Comparison of ENCODE assay signal across 16 cellular contexts in the genomic region with DNA sequence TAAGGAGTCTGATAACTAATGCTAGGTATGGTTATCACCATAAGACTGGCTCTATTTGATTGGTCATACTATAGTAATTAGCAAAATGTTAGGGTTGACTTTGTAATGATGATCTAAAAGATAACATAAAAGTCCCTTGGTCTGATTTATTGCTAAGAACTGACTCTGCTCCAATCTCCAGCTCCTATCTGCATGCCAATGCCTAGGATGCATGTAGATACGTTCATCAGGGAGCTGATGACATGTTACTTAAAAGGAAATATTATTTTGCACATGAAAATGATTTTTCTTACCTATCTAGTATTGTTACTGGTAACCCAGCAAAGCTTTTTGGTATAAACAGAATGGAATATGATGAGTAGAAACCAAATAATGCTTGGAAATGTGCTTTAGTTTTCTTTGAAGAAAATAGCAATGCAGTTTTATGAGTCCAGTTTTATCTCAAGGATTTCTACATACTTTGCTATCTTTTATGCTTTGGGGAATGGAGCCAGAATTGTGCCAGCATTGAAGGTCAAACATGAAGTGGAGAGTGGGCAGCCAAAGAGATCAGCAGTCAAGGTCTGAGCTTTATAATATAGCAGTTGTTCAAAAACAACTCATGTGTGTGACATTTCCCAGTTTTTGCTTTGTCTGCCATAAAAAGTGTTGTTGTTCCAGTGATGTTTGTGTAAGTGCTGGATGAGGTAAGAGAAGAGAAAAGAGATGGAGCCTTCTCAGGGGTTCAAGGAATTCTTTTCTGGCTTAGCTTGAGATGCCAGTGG.
"Had no signal": no experiment of that assay in that cellular context is flagged by ENCODE, and none has a peak within 500 bp of the region (broad histone marks: within the 10 kb centered on the region; RNA-seq: fewer than 3 reads in every experiment).

No MANE protein-coding gene starts in this region.

- H3K4me3 ChIP-seq: breast epithelium, lower lobe of right lung, psoas muscle, sigmoid colon, thoracic aorta had no signal

- H3K27ac ChIP-seq: breast epithelium, lower lobe of right lung, psoas muscle, sigmoid colon, thoracic aorta had no signal

- H3K9me3 Mint-ChIP-seq: activated naive CD4-positive, alpha-beta T cell treated with anti-CD3 and anti-CD28 coated beads, Interleukin-2, amount 10 ng/mL, durations not matched to agents 7 days and 5 days; activated T-helper 2 cell treated with anti-CD3 and anti-CD28 coated beads, Interferon-gamma antibody, Interleukin-2, Interleukin-4, amounts not matched to agents 10 μg/mL and 5 μg/mL and 100 μg/mL, durations not matched to agents 14 hours and 24 hours and 36 hours; endodermal cell had no signal

- H3K27ac Mint-ChIP-seq: activated naive CD4-positive, alpha-beta T cell treated with anti-CD3 and anti-CD28 coated beads, Interleukin-2, amount 10 ng/mL, durations not matched to agents 7 days and 5 days; activated T-helper 2 cell treated with anti-CD3 and anti-CD28 coated beads, Interferon-gamma antibody, Interleukin-2, Interleukin-4, amounts not matched to agents 10 μg/mL and 5 μg/mL and 100 μg/mL, durations not matched to agents 14 hours and 24 hours and 36 hours; endodermal cell; natural killer cell treated with Interleukin-12 subunit alpha and Interleukin-12 subunit beta and Interleukin-15 and Interleukin-18, amount 100 ng/mL, for 72 hours; stimulated activated naive CD8-positive, alpha-beta T cell treated with anti-CD3 and anti-CD28 coated beads, Interleukin-15, amount 100 ng/mL, for 72 hours had no signal

- H3K36me3 Mint-ChIP-seq: activated naive CD4-positive, alpha-beta T cell treated with anti-CD3 and anti-CD28 coated beads, Interleukin-2, amount 10 ng/mL, durations not matched to agents 7 days and 5 days had no signal

- H3K27me3 ChIP-seq: breast epithelium, sigmoid colon had no signal

- H3K4me1 Mint-ChIP-seq: activated naive CD4-positive, alpha-beta T cell treated with anti-CD3 and anti-CD28 coated beads, Interleukin-2, amount 10 ng/mL, durations not matched to agents 7 days and 5 days; stimulated activated naive CD8-positive, alpha-beta T cell treated with anti-CD3 and anti-CD28 coated beads, Interleukin-15, amount 100 ng/mL, for 72 hours had no signal

- DNase-seq: activated CD4-positive, alpha-beta T cell treated with anti-CD3 and anti-CD28 coated beads, Interleukin-2, amount 50 U/mL, for 1 hour; activated naive CD4-positive, alpha-beta T cell treated with anti-CD3 and anti-CD28 coated beads, Interleukin-2, amount 10 ng/mL, durations not matched to agents 7 days and 5 days; endodermal cell; foreskin fibroblast; kidney; lower lobe of right lung; occipital lobe; psoas muscle; sigmoid colon; stimulated activated CD4-positive, alpha-beta T cell treated with anti-CD3 and anti-CD28 coated beads, Interleukin-4, amount 100 ng/mL, for 1 hour; stimulated activated CD8-positive, alpha-beta memory T cell treated with anti-CD3 and anti-CD28 coated beads, Interleukin-4, amount 100 ng/mL, for 48 hours; stimulated activated naive CD8-positive, alpha-beta T cell treated with anti-CD3 and anti-CD28 coated beads, Interleukin-15, amount 100 ng/mL, for 72 hours had no signal

- H3K4me3 Mint-ChIP-seq: activated naive CD4-positive, alpha-beta T cell treated with anti-CD3 and anti-CD28 coated beads, Interleukin-2, amount 10 ng/mL, durations not matched to agents 7 days and 5 days; endodermal cell; natural killer cell treated with Interleukin-12 subunit alpha and Interleukin-12 subunit beta and Interleukin-15 and Interleukin-18, amount 100 ng/mL, for 72 hours; stimulated activated naive CD8-positive, alpha-beta T cell treated with anti-CD3 and anti-CD28 coated beads, Interleukin-15, amount 100 ng/mL, for 72 hours had no signal

- H3K9me3 ChIP-seq: breast epithelium, lower lobe of right lung, psoas muscle, sigmoid colon, thoracic aorta had no signal

- H3K36me3 ChIP-seq: breast epithelium, lower lobe of right lung, sigmoid colon, thoracic aorta had no signal

- H3K27me3 Mint-ChIP-seq: activated naive CD4-positive, alpha-beta T cell treated with anti-CD3 and anti-CD28 coated beads, Interleukin-2, amount 10 ng/mL, durations not matched to agents 7 days and 5 days; natural killer cell treated with Interleukin-12 subunit alpha and Interleukin-12 subunit beta and Interleukin-15 and Interleukin-18, amount 100 ng/mL, for 72 hours had no signal

- ATAC-seq: lower lobe of right lung; natural killer cell treated with Interleukin-12 subunit alpha and Interleukin-12 subunit beta and Interleukin-15 and Interleukin-18, amount 100 ng/mL, for 72 hours; psoas muscle; stimulated activated naive CD8-positive, alpha-beta T cell treated with anti-CD3 and anti-CD28 coated beads, Interleukin-15, amount 100 ng/mL, for 72 hours had no signal

- H3K4me1 ChIP-seq: breast epithelium, lower lobe of right lung, psoas muscle, sigmoid colon had no signal
